Comparison of ENCODE assay signal across 1 cellular context in the genomic region with DNA sequence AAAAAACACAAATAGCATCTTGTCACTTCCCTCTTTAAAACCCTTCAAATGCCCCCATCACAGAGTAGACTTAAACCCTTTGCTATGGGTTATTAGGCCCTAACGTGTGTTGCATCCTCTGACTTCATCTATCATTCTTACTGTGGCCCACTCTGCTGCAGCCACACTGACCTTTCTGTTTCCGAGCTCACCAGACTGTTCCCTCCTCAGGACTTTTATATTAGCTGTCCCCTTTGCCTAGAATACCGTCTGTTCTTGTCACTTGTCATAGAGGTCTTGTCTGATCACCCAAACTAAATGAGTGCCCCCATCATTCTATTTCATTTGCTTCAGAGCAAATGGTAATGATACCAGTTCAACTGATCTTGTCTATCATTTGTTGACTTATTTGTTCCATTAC.
TF ChIP-seq lines count a peak whose summit lies in the region.

No MANE protein-coding gene starts in this region.

TF ChIP-seq in K562, 482 proteins besides CTCF, POLR2A, EP300 and RAD21 (continued from another document):
- TF ChIP-seq, protein P1, sequence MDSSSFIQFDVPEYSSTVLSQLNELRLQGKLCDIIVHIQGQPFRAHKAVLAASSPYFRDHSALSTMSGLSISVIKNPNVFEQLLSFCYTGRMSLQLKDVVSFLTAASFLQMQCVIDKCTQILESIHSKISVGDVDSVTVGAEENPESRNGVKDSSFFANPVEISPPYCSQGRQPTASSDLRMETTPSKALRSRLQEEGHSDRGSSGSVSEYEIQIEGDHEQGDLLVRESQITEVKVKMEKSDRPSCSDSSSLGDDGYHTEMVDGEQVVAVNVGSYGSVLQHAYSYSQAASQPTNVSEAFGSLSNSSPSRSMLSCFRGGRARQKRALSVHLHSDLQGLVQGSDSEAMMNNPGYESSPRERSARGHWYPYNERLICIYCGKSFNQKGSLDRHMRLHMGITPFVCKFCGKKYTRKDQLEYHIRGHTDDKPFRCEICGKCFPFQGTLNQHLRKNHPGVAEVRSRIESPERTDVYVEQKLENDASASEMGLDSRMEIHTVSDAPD (CRISPR knock-in tag; IDR thresholded peaks at IDR 0.05) = no peak
- TF ChIP-seq LCOR (CRISPR knock-in tag; IDR thresholded peaks at IDR 0.05) (no peak), SP1 (CRISPR knock-in tag; IDR thresholded peaks at IDR 0.05) (no peak), HDAC6 (IDR thresholded peaks at IDR 0.05; ENCODE audit: low read depth, low read length) (no peak), NEUROD1 (IDR thresholded peaks at IDR 0.05; ENCODE audit: borderline replicate concordance, low read depth, low read length, partially characterized antibody) (no peak), BRD9 (IDR thresholded peaks at IDR 0.05; ENCODE audit: low read depth, partially characterized antibody) (no peak), CCNT2 (IDR thresholded peaks at IDR 0.05; ENCODE audit: borderline replicate concordance, extremely low read depth, insufficient read length, low read depth, low read length) (no peak), ZFX (CRISPR knock-in tag; IDR thresholded peaks at IDR 0.05) (no peak), TAF9B (IDR thresholded peaks at IDR 0.05; ENCODE audit: partially characterized antibody) (no peak), EHMT2 (IDR thresholded peaks at IDR 0.05) (no peak), ZNF263 (CRISPR knock-in tag; IDR thresholded peaks at IDR 0.05; ENCODE audit: borderline replicate concordance) (no peak)
- TF ChIP-seq, protein P2, sequence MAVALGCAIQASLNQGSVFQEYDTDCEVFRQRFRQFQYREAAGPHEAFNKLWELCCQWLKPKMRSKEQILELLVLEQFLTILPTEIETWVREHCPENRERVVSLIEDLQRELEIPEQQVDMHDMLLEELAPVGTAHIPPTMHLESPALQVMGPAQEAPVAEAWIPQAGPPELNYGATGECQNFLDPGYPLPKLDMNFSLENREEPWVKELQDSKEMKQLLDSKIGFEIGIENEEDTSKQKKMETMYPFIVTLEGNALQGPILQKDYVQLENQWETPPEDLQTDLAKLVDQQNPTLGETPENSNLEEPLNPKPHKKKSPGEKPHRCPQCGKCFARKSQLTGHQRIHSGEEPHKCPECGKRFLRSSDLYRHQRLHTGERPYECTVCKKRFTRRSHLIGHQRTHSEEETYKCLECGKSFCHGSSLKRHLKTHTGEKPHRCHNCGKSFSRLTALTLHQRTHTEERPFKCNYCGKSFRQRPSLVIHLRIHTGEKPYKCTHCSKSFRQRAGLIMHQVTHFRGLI (CRISPR knock-in tag; IDR thresholded peaks at IDR 0.05) = no peak
